Comparison of ENCODE assay signal across 10 cellular contexts in the genomic region with DNA sequence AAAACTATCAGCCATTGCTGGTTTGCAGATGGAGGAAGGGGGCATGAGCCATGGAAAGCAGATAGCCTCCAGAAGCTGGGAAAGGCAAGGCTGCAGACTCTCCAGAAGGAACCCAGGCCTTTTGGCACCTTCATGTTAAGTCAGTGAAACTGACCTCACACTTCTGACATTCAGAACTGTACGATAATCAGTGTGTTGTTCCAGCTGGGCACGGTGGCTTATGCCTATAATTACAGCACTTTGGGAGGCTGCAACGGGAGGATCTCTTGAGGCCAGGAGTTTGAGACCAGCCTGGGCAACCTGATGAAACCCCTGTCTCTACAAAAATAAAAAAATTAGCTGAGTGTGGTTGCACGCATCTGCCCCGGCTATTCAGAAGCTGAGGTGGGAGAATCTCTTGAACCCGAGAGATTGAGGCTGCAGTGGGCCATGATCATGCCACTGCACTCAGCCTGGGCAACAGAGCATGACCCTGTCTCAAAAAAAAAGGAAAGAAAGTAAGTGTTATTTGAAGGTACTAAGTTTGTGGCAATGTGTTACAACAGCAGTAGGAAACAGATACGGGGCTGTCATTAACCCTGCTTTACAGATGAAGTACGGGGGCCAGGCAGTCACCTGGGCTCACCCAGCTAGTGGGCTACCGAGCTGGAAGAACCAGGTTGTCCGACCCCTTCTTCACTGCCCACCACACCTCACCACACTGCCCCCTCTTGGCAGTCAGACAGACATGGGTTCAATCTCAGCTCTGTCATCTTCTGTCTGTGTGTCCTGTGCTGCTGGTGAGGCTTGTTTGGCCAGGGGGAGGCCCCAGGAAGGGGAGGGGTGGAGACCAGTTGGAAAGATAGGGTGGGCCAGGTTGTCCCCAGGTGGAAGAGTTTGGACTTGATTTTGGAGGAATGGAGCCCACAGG. TPM values are rescaled to one million over a fixed set of nuclear protein-coding genes. Genes with fewer than 3 reads are reported as not detected.
DNase-seq lines count a peak whose midpoint lies in the region; ATAC-seq, FAIRE-seq and TF ChIP-seq lines count a peak whose summit lies in the region.
"Had no signal": no experiment of that assay in that cellular context is flagged by ENCODE, and none has a peak within 500 bp of the region (broad histone marks: within the 10 kb centered on the region; RNA-seq: fewer than 3 reads in every experiment).

No MANE protein-coding gene starts in this region.

- no TSS peak for BruUV-seq in GM12878 (replicated peaks; lab: Mats Ljungman, UMichigan)

- WGBS in GM12878 (ENCODE audit: insufficient coverage, insufficient replicate concordance, low lambda C conversion rate, missing lambda C conversion rate) = 51% methylated on average over 10 of the region's 10 CpGs

- H2AFZ ChIP-seq in GM12878 (ENCODE audit: control insufficient read depth, low read depth, low read length) = no peak overlapping the region

- peaks cover 86% of the 10 kb centered on the region for H3K4me1 Mint-ChIP-seq in HFFc6 (ENCODE audit: low read depth)
- H3K4me1 Mint-ChIP-seq in mesothelial cell of epicardium = peaks cover 73% of the 10 kb centered on the region

- SMC1A ChIA-PET in GM12878 (lab: Charles Lee; ENCODE audit: uncharacterized antibody, unreplicated experiment) = interaction anchor here (0.9 to 3.6 kb wide), 7 partner anchors 11 to 68 kb away, joined by 3 to 25 read pairs (median 3); no protein-coding TSS in a partner anchor

- TF ChIP-seq CTCF in HFFc6 (IDR thresholded peaks at IDR 0.05) = peak; percentile 46
- TF ChIP-seq CTCF in GM12878 (IDR thresholded peaks at IDR 0.05 in 2 of 3, conservative IDR thresholded peaks at IDR 0.05 in 1 of 3; ENCODE audit: control insufficient read depth in 2 of 3, extremely low read depth in 1 of 3, insufficient read depth in 1 of 3, low read depth in 3 of 3, low read length in 3 of 3) = peak in 2 of 3 experiments; percentile 11 to 24; a peak in 2 of 6 replicates
- TF ChIP-seq CTCF in mesothelial cell of epicardium (IDR thresholded peaks at IDR 0.05; ENCODE audit: unreplicated experiment) = no peak

- CTCF ChIA-PET in GM12878 (lab: Yijun Ruan, JAX) = interaction anchor here (1.1 to 3.8 kb wide), 9 partner anchors 9 to 86 kb away, joined by 3 to 15 read pairs (median 10); no protein-coding TSS in a partner anchor

- RAD21 ChIA-PET in GM12878 (lab: Charles Lee; ENCODE audit: unreplicated experiment) = interaction anchor here (0.6 to 2.2 kb wide), 8 partner anchors 16 to 232 kb away, joined by 3 to 7 read pairs (median 4); no protein-coding TSS in a partner anchor

- H3K27me3 Mint-ChIP-seq in HFFc6 (ENCODE audit: insufficient read depth) = no peaks in the 10 kb centered on the region; the same call in none of the 2 replicates
- no peaks in the 10 kb centered on the region for H3K27me3 Mint-ChIP-seq in mesothelial cell of epicardium (ENCODE audit: low read depth)
- H3K27me3 Mint-ChIP-seq: activated naive CD8-positive, alpha-beta T cell treated with anti-CD3 and anti-CD28 coated beads, Interleukin-2, amount 10 ng/mL, durations not matched to agents 7 days and 5 days had no signal

- H3K36me3 Mint-ChIP-seq in HFFc6 (ENCODE audit: low read depth) (peaks cover 32% of the 10 kb centered on the region), mesothelial cell of epicardium (peaks cover 8% of the 10 kb centered on the region)
- H3K36me3 Mint-ChIP-seq: activated naive CD8-positive, alpha-beta T cell treated with anti-CD3 and anti-CD28 coated beads, Interleukin-2, amount 10 ng/mL, durations not matched to agents 7 days and 5 days had no signal

- H3K79me2 ChIP-seq in GM12878 (ENCODE audit: control insufficient read depth, insufficient read depth, low read length) = no peaks in the 10 kb centered on the region

- intact Hi-C loops in GM12878 (cut with micrococcal nuclease; ENCODE audit: unreplicated experiment) = loop anchor here (5.0 kb wide), 1 partner anchor 235 kb away; the partner anchor contains the start of genes ANAPC16 and ASCC1

- TF ChIP-seq EP300 in GM12878 (IDR thresholded peaks at IDR 0.05; ENCODE audit: borderline replicate concordance in 1 of 2, control insufficient read depth in 1 of 2, low read depth in 2 of 2, low read length in 2 of 2) = no peak

- H3K4me3 ChIP-seq in GM12878 = no peak overlapping the region

- no peak for FAIRE-seq in GM12878 (lab: Jason Lieb, UNC)

- DNase-seq in HFFc6 = no peak
- no peak for DNase-seq in GM12878 (ENCODE audit: low read depth, low spot score)
- DNase-seq in mesothelial cell of epicardium (ENCODE audit: low spot score in 2 of 2, unreplicated experiment in 2 of 2) = no peak
- DNase-seq in middle frontal gyrus (ENCODE audit: extremely low spot score, low spot score) = no peak
- no peak for DNase-seq in superior temporal gyrus (ENCODE audit: extremely low spot score)
- no peak for DNase-seq in NCI-H2081 (lab: John Stamatoyannopoulos, UW)
- DNase-seq: activated naive CD8-positive, alpha-beta T cell treated with anti-CD3 and anti-CD28 coated beads, Interleukin-2, amount 10 ng/mL, durations not matched to agents 7 days and 5 days; NCI-H226 had no signal

- POLR2A ChIA-PET in GM12878 (lab: Charles Lee) = interaction anchor here (0.6 kb wide), 1 partner anchor 15 kb away, joined by 5 read pairs; no protein-coding TSS in a partner anchor

- peak overlapping the region; percentile 72 for H3K27ac Mint-ChIP-seq in HFFc6
- peak overlapping the region; percentile 69 for H3K27ac Mint-ChIP-seq in mesothelial cell of epicardium
- H3K27ac Mint-ChIP-seq: activated naive CD8-positive, alpha-beta T cell treated with anti-CD3 and anti-CD28 coated beads, Interleukin-2, amount 10 ng/mL, durations not matched to agents 7 days and 5 days had no signal

- no peaks in the 10 kb centered on the region for H3K27me3 ChIP-seq in GM12878 (replicated peaks in 1 of 2; ENCODE audit: control insufficient read depth in 2 of 2, insufficient read depth in 2 of 2, low read length in 1 of 2)

- no peaks in the 10 kb centered on the region for H4K20me1 ChIP-seq in GM12878 (ENCODE audit: control insufficient read depth, insufficient read depth)

- no peak overlapping the region for H3K4me3 Mint-ChIP-seq in HFFc6
- no peak overlapping the region for H3K4me3 Mint-ChIP-seq in mesothelial cell of epicardium
- H3K4me3 Mint-ChIP-seq: activated naive CD8-positive, alpha-beta T cell treated with anti-CD3 and anti-CD28 coated beads, Interleukin-2, amount 10 ng/mL, durations not matched to agents 7 days and 5 days had no signal

- no peak overlapping the region for H3K27ac ChIP-seq in GM12878 (ENCODE audit: control insufficient read depth, insufficient read depth)
- H3K27ac ChIP-seq in temporal lobe (ENCODE audit: low read depth, low read length) = peak overlapping the region; percentile 98

- peak; percentile 2; the same call in 1 of the 3 replicates for ATAC-seq in GM12878
- ATAC-seq in HG02938 (IDR thresholded peaks at IDR 0.05; ENCODE audit: unreplicated experiment) = no peak

- TF ChIP-seq RAD21 in GM12878 (IDR thresholded peaks at IDR 0.05; ENCODE audit: insufficient read depth, low read depth, low read length) = no peak

- peaks cover 44% of the 10 kb centered on the region for H3K4me1 ChIP-seq in GM12878 (ENCODE audit: control insufficient read depth, insufficient read depth, low read length)

- H3K4me2 ChIP-seq in GM12878 (ENCODE audit: control insufficient read depth, insufficient read depth) = 0 out of 2 replicates have a peak overlapping the region, but pooled peaks have one; percentile 3

- H3K9me3 Mint-ChIP-seq in HFFc6 = no peaks in the 10 kb centered on the region
- no peaks in the 10 kb centered on the region for H3K9me3 Mint-ChIP-seq in mesothelial cell of epicardium
- H3K9me3 Mint-ChIP-seq: activated naive CD8-positive, alpha-beta T cell treated with anti-CD3 and anti-CD28 coated beads, Interleukin-2, amount 10 ng/mL, durations not matched to agents 7 days and 5 days had no signal

- no peaks in the 10 kb centered on the region for H3K9me3 ChIP-seq in GM12878 (replicated peaks; ENCODE audit: control insufficient read depth, insufficient read depth, low read length)

- in situ Hi-C loops in GM12878 (cut with MboI) = no loop called here

- TF ChIP-seq POLR2A in GM12878 (IDR thresholded peaks at IDR 0.05; ENCODE audit: low read depth, low read length) = no peak

- H3K36me3 ChIP-seq in GM12878 (ENCODE audit: control insufficient read depth in 2 of 2, insufficient read depth in 2 of 2, low read length in 1 of 2) = no peaks in the 10 kb centered on the region

- no peak overlapping the region for H3K9ac ChIP-seq in GM12878 (ENCODE audit: control insufficient read depth, insufficient read depth, low read length)

TF ChIP-seq in GM12878, 131 proteins besides CTCF, POLR2A, EP300 and RAD21 (continues in another document):
- TF ChIP-seq NRF1 (conservative IDR thresholded peaks at IDR 0.05; ENCODE audit: low read depth, low read length) = no peak
- TF ChIP-seq SIX5 (IDR thresholded peaks at IDR 0.05; ENCODE audit: low read depth, low read length, severe bottlenecking) = no peak

RNA-seq across cellular contexts. Expression of gene CHST3, which starts 18.3 kb away (rescaled TPM):
- total RNA-seq in HFFc6 (2021; fragmentation: NEBNext Ultra II Directional; extraction: Animal tissue kit (Norgen Biotek cat#: 25700)) = 10 to 100 TPM; 34.9 to 48.1 (median 40.3) TPM
- 0.81 and 1.5 TPM in 2 replicates for total RNA-seq in GM12878 (2013; cell fraction: nucleolus; rRNA removed)
- total RNA-seq in GM12878 (2014; rRNA removed) (0.11 and 0.16 TPM in 2 replicates), GM12878 (2014; rRNA removed; fragmentation: Illumina TruSeq; extraction: Trizol) (0.04 and 0.05 TPM in 2 replicates), GM12878 (2021) (0.13 and 0.15 TPM in 2 replicates), mesothelial cell of epicardium (26.2 to 27.6 TPM (median 26.3 TPM) in 3 replicates), temporal lobe (5.4 TPM)
- polyA plus RNA-seq in GM12878 (2011; ENCODE audit: low read depth) = 0.03 TPM
- polyA plus RNA-seq in GM12878 (2011; rRNA removed) (0.36 and 0.50 TPM in 2 replicates), GM12878 (2014; fragmentation: Illumina TruSeq; extraction: Trizol) (0.03 TPM in 1 of 2 replicates, not detected in the other), GM12878 (2014; fragmentation: Nextera tagmentation; extraction: Ambion mirVana) (under 1 TPM in 1 of 2 experiments, not detected in 1; 0.04 TPM), GM12878 (2014; rRNA removed) (0.06 TPM in 2 replicates), GM12878 (2016; fragmentation: Nextera tagmentation; extraction: Ambion mirVana) (under 1 TPM in 1 of 2 experiments, not detected in 1; 0.04 TPM)
- polyA plus RNA-seq in GM12878 (2011; cell fraction: cytosol; rRNA removed) = 0.50 and 0.57 TPM in 2 replicates
- polyA plus RNA-seq in GM12878 (2011; cell fraction: nucleus; rRNA removed) = 0.53 and 0.60 TPM in 2 replicates
- polyA plus RNA-seq in GM12878 (2012) = 0.03 and 0.04 TPM in 2 replicates
- polyA minus RNA-seq in GM12878 (2011; rRNA and poly(A)+ RNA removed) = 0.98 and 1.1 TPM in 2 replicates
- polyA minus RNA-seq in GM12878 (2011; cell fraction: cytosol; rRNA and poly(A)+ RNA removed) = 0.27 and 0.42 TPM in 2 replicates
- 0.36 and 0.48 TPM in 2 replicates for polyA minus RNA-seq in GM12878 (2011; cell fraction: nucleus; rRNA and poly(A)+ RNA removed)
- total RNA-seq: activated naive CD8-positive, alpha-beta T cell treated with anti-CD3 and anti-CD28 coated beads, Interleukin-2, amount 10 ng/mL, durations not matched to agents 7 days and 5 days had no signal
